Comparison of ENCODE assay signal across 21 cellular contexts in genomic region chr1:6802893-6803292, GRCh38.
"Had no signal": no experiment of that assay in that cellular context is flagged by ENCODE, and none has a peak within 500 bp of the region (broad histone marks: within the 10 kb centered on the region; RNA-seq: fewer than 3 reads in every experiment).

No MANE protein-coding gene starts in this region.

- H2AFZ ChIP-seq: neural progenitor cell had no signal

- H3K27ac Mint-ChIP-seq: dendritic cell treated with granulocyte-macrophage colony-stimulating factor and Interleukin-4, amounts not matched to agents 40 ng/mL and 50 ng/mL, for 4 days; neural progenitor cell; progenitor cell of endocrine pancreas; stimulated activated naive CD8-positive, alpha-beta T cell treated with anti-CD3 and anti-CD28 coated beads, Interleukin-15, Interleukin-2, amounts not matched to agents 100 ng/mL and 50 ng/mL, for 24 hours had no signal

- H3K9me3 Mint-ChIP-seq: activated naive CD4-positive, alpha-beta T cell treated with anti-CD3 and anti-CD28 coated beads, Interleukin-2, amount 50 U/mL, for 72 hours; dendritic cell treated with granulocyte-macrophage colony-stimulating factor and Interleukin-4, amounts not matched to agents 40 ng/mL and 50 ng/mL, for 4 days; neural progenitor cell; stimulated activated naive CD8-positive, alpha-beta T cell treated with anti-CD3 and anti-CD28 coated beads, Interleukin-15, Interleukin-2, amounts not matched to agents 100 ng/mL and 50 ng/mL, for 24 hours had no signal

- H3K4me2 ChIP-seq: neural progenitor cell had no signal

- FAIRE-seq: endometrium had no signal

- H3K4me3 ChIP-seq: mucosa of descending colon, neural progenitor cell, transverse colon, uterus had no signal

- DNase-seq: activated CD4-positive, alpha-beta T cell treated with anti-CD3 and anti-CD28 coated beads for 1 hour; activated CD4-positive, alpha-beta T cell treated with anti-CD3 and anti-CD28 coated beads, Interleukin-2, amount 50 U/mL, for 1 hour; activated T-cell treated with anti-CD3 and anti-CD28 coated beads, Interleukin-2, amount 50 U/mL, for 1 hour; effector CD4-positive, alpha-beta T cell; foreskin melanocyte; glutamatergic neuron; hippocampal formation; mesendoderm; mucosa of descending colon; naive B cell; retina; stimulated activated CD4-positive, alpha-beta T cell treated with anti-CD3 and anti-CD28 coated beads, Interleukin-12 subunit alpha, Interleukin-12 subunit beta, amount 100 ng/mL, for 4 hours; transverse colon; uterus had no signal

- H3K4me3 Mint-ChIP-seq: dendritic cell treated with granulocyte-macrophage colony-stimulating factor and Interleukin-4, amounts not matched to agents 40 ng/mL and 50 ng/mL, for 4 days; naive B cell; neural progenitor cell; stimulated activated naive CD8-positive, alpha-beta T cell treated with anti-CD3 and anti-CD28 coated beads, Interleukin-15, Interleukin-2, amounts not matched to agents 100 ng/mL and 50 ng/mL, for 24 hours had no signal

- H3K36me3 Mint-ChIP-seq: activated naive CD4-positive, alpha-beta T cell treated with anti-CD3 and anti-CD28 coated beads, Interleukin-2, amount 50 U/mL, for 72 hours; naive B cell had no signal

- ATAC-seq: SK-N-SH treated with all-trans-retinoic acid at 6 μM for 48 hours had no signal

- H3K9me3 ChIP-seq: mucosa of descending colon, transverse colon, uterus had no signal

- H3K27ac ChIP-seq: neural progenitor cell, uterus had no signal

- H3K27me3 Mint-ChIP-seq: dendritic cell treated with granulocyte-macrophage colony-stimulating factor and Interleukin-4, amounts not matched to agents 40 ng/mL and 50 ng/mL, for 4 days; naive B cell; progenitor cell of endocrine pancreas; stimulated activated naive CD8-positive, alpha-beta T cell treated with anti-CD3 and anti-CD28 coated beads, Interleukin-15, Interleukin-2, amounts not matched to agents 100 ng/mL and 50 ng/mL, for 24 hours had no signal

- H3K9ac ChIP-seq: neural progenitor cell had no signal

- H3K4me1 ChIP-seq: neural progenitor cell, uterus had no signal

- H3K27me3 ChIP-seq: neural progenitor cell, transverse colon, uterus had no signal

- H3K36me3 ChIP-seq: neural progenitor cell, transverse colon, uterus had no signal
